ENCODE assay signal across 1 cellular context in the genomic region with DNA sequence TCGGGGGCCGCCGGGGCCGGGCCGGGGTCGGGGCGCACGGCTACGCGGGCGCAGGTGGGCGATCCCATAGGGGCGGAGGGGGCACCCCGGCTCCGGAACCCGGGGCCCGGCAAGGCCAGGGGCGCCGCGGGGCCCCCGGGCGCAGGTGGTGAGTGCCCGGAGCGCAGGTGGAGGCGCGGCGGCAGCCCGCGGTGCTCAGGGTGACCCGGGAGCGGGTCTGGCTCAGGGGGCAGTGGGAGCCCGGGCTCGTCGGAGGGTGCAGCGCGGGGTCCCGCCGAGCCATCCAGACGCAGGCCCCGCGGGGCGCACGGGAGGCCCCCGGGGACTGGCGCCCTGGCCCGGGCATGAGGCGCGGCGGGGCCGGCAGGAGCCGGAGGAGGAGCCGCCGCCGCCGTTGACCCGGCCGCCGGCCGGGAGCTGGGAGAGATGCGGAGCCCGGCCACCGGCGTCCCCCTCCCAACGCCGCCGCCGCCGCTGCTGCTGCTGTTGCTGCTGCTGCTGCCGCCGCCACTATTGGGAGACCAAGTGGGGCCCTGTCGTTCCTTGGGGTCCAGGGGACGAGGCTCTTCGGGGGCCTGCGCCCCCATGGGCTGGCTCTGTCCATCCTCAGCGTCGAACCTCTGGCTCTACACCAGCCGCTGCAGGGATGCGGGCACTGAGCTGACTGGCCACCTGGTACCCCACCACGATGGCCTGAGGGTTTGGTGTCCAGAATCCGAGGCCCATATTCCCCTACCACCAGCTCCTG.
TF ChIP-seq lines count a peak whose summit lies in the region.

No MANE protein-coding gene starts in this region.

TF ChIP-seq in HCT116, 20 proteins besides CTCF, POLR2A, EP300 and RAD21:
- TF ChIP-seq EGR1 (IDR thresholded peaks at IDR 0.05; ENCODE audit: low read depth) (no peak), ZFX (IDR thresholded peaks at IDR 0.05) (peak; percentile 63; the same call in 1 of the 2 replicates), SP1 (IDR thresholded peaks at IDR 0.05; ENCODE audit: low read depth) (no peak)
